ENCODE assay signal across 32 cellular contexts in the genomic region with DNA sequence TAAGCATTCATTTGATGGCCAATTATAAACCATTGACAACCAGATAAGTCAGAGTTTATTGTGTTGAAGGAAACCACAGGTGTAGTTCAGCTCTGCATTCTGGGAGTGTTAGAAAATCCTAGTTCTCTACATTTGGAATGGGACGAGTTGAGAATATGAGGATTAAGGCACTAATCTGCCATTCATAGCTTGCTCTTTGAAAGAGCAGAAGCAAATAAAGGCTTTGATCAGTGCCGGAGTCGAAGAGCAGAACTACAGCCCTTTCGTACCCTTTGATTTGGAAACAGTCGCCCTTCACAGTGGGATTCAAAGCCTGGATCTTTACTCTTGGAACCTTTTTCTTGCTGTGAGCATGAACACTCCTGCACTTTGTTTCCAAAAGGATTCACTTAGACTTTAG.
"Had no signal": no experiment of that assay in that cellular context is flagged by ENCODE, and none has a peak within 500 bp of the region (broad histone marks: within the 10 kb centered on the region; RNA-seq: fewer than 3 reads in every experiment).

No MANE protein-coding gene starts in this region.

- H3K4me3 Mint-ChIP-seq: naive B cell; naive thymus-derived CD8-positive, alpha-beta T cell; natural killer cell treated with Interleukin-12 subunit alpha and Interleukin-12 subunit beta and Interleukin-15 and Interleukin-18, amount 100 ng/mL, for 72 hours; nephron progenitor cell; stimulated activated memory B cell treated with anti-CD40 and anti-IgM and Interleukin-4, amounts not matched to agents 10 μg/mL and 1 μg/mL and 100 μg/mL, for 72 hours; stimulated activated naive CD8-positive, alpha-beta T cell treated with anti-CD3 and anti-CD28 coated beads, Interleukin-15, amount 100 ng/mL, for 72 hours; type B pancreatic cell had no signal

- H3K27ac ChIP-seq: ovary, parathyroid adenoma, psoas muscle, right lobe of liver, sigmoid colon, spleen, suprapubic skin, testis, tibial artery, transverse colon, upper lobe of right lung, vagina had no signal

- H3K36me3 ChIP-seq: ovary, right lobe of liver, sigmoid colon, spleen, suprapubic skin, tibial artery, transverse colon, upper lobe of right lung, vagina had no signal

- H3K4me3 ChIP-seq: ovary, psoas muscle, right lobe of liver, sigmoid colon, spleen, suprapubic skin, testis, tibial artery, transverse colon, upper lobe of right lung, vagina had no signal

- H3K9me3 ChIP-seq: ovary, psoas muscle, right lobe of liver, sigmoid colon, suprapubic skin, testis, transverse colon, upper lobe of right lung, vagina had no signal

- H3K9me3 Mint-ChIP-seq: nephron progenitor cell, type B pancreatic cell had no signal

- H3K79me2 ChIP-seq: parathyroid adenoma had no signal

- H3K4me1 ChIP-seq: parathyroid adenoma, psoas muscle, right lobe of liver, sigmoid colon, spleen, suprapubic skin, testis, tibial artery, transverse colon, upper lobe of right lung, vagina had no signal

- H3K27me3 ChIP-seq: ovary, right lobe of liver, sigmoid colon, spleen, suprapubic skin, testis, tibial artery, transverse colon, upper lobe of right lung, vagina had no signal

- FAIRE-seq: small intestine had no signal

- H2AFZ ChIP-seq: parathyroid adenoma had no signal

- H3K4me1 Mint-ChIP-seq: naive B cell; naive thymus-derived CD8-positive, alpha-beta T cell; stimulated activated memory B cell treated with anti-CD40 and anti-IgM and Interleukin-4, amounts not matched to agents 10 μg/mL and 1 μg/mL and 100 μg/mL, for 72 hours; stimulated activated naive CD8-positive, alpha-beta T cell treated with anti-CD3 and anti-CD28 coated beads, Interleukin-15, amount 100 ng/mL, for 72 hours had no signal

- H3K27me3 Mint-ChIP-seq: naive B cell; natural killer cell treated with Interleukin-12 subunit alpha and Interleukin-12 subunit beta and Interleukin-15 and Interleukin-18, amount 100 ng/mL, for 72 hours; stimulated activated memory B cell treated with anti-CD40 and anti-IgM and Interleukin-4, amounts not matched to agents 10 μg/mL and 1 μg/mL and 100 μg/mL, for 72 hours; stimulated activated naive CD8-positive, alpha-beta T cell treated with anti-CD3 and anti-CD28 coated beads, Interleukin-15, amount 100 ng/mL, for 72 hours; type B pancreatic cell had no signal

- ATAC-seq: naive thymus-derived CD8-positive, alpha-beta T cell; natural killer cell treated with Interleukin-12 subunit alpha and Interleukin-12 subunit beta and Interleukin-15 and Interleukin-18, amount 100 ng/mL, for 72 hours; psoas muscle; right cardiac atrium; right lobe of liver; stimulated activated memory B cell treated with anti-CD40 and anti-IgM and Interleukin-4, amounts not matched to agents 10 μg/mL and 1 μg/mL and 100 μg/mL, for 72 hours; stimulated activated naive CD8-positive, alpha-beta T cell treated with anti-CD3 and anti-CD28 coated beads, Interleukin-15, amount 100 ng/mL, for 72 hours; stimulated activated naive CD8-positive, alpha-beta T cell treated with anti-CD3 and anti-CD28 coated beads, Interleukin-15, Interleukin-2, amounts not matched to agents 100 U/mL and 50 U/mL, for 24 hours; upper lobe of right lung had no signal

- DNase-seq: naive B cell; naive thymus-derived CD8-positive, alpha-beta T cell; nephron progenitor cell; occipital lobe; ovary; posterior cingulate gyrus; psoas muscle; right cardiac atrium; right lobe of liver; sigmoid colon; small intestine; spleen; stimulated activated CD4-positive, alpha-beta T cell treated with anti-CD3 and anti-CD28 coated beads, Interleukin-12 subunit alpha, Interleukin-12 subunit beta, amount 100 ng/mL, for 4 hours; stimulated activated CD4-positive, alpha-beta T cell treated with anti-CD3 and anti-CD28 coated beads, Interleukin-1b, Interleukin-23, amount 100 ng/mL, for 48 hours; stimulated activated CD4-positive, alpha-beta T cell treated with anti-CD3 and anti-CD28 coated beads, Interleukin-4, amount 100 ng/mL, for 1 hour; stimulated activated CD4-positive, alpha-beta T cell treated with anti-CD3 and anti-CD28 coated beads, Interleukin-4, amount 100 ng/mL, for 4 hours; stimulated activated CD8-positive, alpha-beta memory T cell treated with anti-CD3 and anti-CD28 coated beads, Interleukin-4, amount 100 ng/mL, for 48 hours; stimulated activated naive CD4-positive, alpha-beta T cell; stimulated activated naive CD8-positive, alpha-beta T cell treated with anti-CD3 and anti-CD28 coated beads, Interleukin-15, amount 100 ng/mL, for 72 hours; stimulated activated naive CD8-positive, alpha-beta T cell treated with anti-CD3 and anti-CD28 coated beads, Interleukin-15, Interleukin-2, amounts not matched to agents 100 U/mL and 50 U/mL, for 24 hours; substantia nigra; testis; tibial artery; transverse colon; upper lobe of right lung had no signal

- H3K27ac Mint-ChIP-seq: naive thymus-derived CD8-positive, alpha-beta T cell; natural killer cell treated with Interleukin-12 subunit alpha and Interleukin-12 subunit beta and Interleukin-15 and Interleukin-18, amount 100 ng/mL, for 72 hours; nephron progenitor cell; progenitor cell of endocrine pancreas; stimulated activated memory B cell treated with anti-CD40 and anti-IgM and Interleukin-4, amounts not matched to agents 10 μg/mL and 1 μg/mL and 100 μg/mL, for 72 hours; stimulated activated naive CD8-positive, alpha-beta T cell treated with anti-CD3 and anti-CD28 coated beads, Interleukin-15, amount 100 ng/mL, for 72 hours; type B pancreatic cell had no signal

- H3K36me3 Mint-ChIP-seq: naive B cell; naive thymus-derived CD8-positive, alpha-beta T cell; natural killer cell treated with Interleukin-12 subunit alpha and Interleukin-12 subunit beta and Interleukin-15 and Interleukin-18, amount 100 ng/mL, for 72 hours; stimulated activated memory B cell treated with anti-CD40 and anti-IgM and Interleukin-4, amounts not matched to agents 10 μg/mL and 1 μg/mL and 100 μg/mL, for 72 hours; type B pancreatic cell had no signal

- H3K9ac ChIP-seq: parathyroid adenoma had no signal
